1 cellular context compared by ENCODE assay signal in the genomic region with DNA sequence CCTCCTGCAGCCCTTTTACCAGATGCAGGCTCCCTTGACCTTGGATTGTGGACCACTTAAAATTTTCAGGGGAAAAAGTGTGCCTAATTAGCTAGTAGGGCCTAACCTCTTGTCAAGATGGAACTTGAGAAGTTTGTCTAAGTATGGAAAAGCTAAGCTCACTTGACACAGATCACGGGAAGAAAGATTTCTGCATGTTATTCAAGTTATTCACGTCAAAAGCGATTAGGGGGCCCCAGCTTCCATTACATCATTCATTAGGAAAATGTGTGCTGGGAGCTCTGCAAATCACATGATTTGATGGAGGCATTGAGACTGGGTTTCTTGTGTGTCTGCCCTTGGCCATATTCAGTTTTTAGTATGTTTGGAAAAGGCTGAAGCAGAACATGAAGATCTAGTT.
TF ChIP-seq lines count a peak whose summit lies in the region.

No MANE protein-coding gene starts in this region.

TF ChIP-seq in GM23338, 12 proteins besides CTCF, POLR2A, EP300 and RAD21:
- TF ChIP-seq, protein P1, sequence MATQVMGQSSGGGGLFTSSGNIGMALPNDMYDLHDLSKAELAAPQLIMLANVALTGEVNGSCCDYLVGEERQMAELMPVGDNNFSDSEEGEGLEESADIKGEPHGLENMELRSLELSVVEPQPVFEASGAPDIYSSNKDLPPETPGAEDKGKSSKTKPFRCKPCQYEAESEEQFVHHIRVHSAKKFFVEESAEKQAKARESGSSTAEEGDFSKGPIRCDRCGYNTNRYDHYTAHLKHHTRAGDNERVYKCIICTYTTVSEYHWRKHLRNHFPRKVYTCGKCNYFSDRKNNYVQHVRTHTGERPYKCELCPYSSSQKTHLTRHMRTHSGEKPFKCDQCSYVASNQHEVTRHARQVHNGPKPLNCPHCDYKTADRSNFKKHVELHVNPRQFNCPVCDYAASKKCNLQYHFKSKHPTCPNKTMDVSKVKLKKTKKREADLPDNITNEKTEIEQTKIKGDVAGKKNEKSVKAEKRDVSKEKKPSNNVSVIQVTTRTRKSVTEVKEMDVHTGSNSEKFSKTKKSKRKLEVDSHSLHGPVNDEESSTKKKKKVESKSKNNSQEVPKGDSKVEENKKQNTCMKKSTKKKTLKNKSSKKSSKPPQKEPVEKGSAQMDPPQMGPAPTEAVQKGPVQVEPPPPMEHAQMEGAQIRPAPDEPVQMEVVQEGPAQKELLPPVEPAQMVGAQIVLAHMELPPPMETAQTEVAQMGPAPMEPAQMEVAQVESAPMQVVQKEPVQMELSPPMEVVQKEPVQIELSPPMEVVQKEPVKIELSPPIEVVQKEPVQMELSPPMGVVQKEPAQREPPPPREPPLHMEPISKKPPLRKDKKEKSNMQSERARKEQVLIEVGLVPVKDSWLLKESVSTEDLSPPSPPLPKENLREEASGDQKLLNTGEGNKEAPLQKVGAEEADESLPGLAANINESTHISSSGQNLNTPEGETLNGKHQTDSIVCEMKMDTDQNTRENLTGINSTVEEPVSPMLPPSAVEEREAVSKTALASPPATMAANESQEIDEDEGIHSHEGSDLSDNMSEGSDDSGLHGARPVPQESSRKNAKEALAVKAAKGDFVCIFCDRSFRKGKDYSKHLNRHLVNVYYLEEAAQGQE (IDR thresholded peaks at IDR 0.05; ENCODE audit: unreplicated experiment): no peak
- no peak for TF ChIP-seq ZNF114 (CRISPR knock-in tag; IDR thresholded peaks at IDR 0.05)
- TF ChIP-seq CREB1 (CRISPR knock-in tag; IDR thresholded peaks at IDR 0.05; ENCODE audit: low read depth): no peak
- TF ChIP-seq EZH2 (IDR thresholded peaks at IDR 0.05; ENCODE audit: low read depth, unreplicated experiment): no peak
- no peak for TF ChIP-seq NANOG (IDR thresholded peaks at IDR 0.05; ENCODE audit: borderline replicate concordance)
- TF ChIP-seq EZH2phosphoT487 (IDR thresholded peaks at IDR 0.05; ENCODE audit: unreplicated experiment): no peak
- TF ChIP-seq, protein P2, sequence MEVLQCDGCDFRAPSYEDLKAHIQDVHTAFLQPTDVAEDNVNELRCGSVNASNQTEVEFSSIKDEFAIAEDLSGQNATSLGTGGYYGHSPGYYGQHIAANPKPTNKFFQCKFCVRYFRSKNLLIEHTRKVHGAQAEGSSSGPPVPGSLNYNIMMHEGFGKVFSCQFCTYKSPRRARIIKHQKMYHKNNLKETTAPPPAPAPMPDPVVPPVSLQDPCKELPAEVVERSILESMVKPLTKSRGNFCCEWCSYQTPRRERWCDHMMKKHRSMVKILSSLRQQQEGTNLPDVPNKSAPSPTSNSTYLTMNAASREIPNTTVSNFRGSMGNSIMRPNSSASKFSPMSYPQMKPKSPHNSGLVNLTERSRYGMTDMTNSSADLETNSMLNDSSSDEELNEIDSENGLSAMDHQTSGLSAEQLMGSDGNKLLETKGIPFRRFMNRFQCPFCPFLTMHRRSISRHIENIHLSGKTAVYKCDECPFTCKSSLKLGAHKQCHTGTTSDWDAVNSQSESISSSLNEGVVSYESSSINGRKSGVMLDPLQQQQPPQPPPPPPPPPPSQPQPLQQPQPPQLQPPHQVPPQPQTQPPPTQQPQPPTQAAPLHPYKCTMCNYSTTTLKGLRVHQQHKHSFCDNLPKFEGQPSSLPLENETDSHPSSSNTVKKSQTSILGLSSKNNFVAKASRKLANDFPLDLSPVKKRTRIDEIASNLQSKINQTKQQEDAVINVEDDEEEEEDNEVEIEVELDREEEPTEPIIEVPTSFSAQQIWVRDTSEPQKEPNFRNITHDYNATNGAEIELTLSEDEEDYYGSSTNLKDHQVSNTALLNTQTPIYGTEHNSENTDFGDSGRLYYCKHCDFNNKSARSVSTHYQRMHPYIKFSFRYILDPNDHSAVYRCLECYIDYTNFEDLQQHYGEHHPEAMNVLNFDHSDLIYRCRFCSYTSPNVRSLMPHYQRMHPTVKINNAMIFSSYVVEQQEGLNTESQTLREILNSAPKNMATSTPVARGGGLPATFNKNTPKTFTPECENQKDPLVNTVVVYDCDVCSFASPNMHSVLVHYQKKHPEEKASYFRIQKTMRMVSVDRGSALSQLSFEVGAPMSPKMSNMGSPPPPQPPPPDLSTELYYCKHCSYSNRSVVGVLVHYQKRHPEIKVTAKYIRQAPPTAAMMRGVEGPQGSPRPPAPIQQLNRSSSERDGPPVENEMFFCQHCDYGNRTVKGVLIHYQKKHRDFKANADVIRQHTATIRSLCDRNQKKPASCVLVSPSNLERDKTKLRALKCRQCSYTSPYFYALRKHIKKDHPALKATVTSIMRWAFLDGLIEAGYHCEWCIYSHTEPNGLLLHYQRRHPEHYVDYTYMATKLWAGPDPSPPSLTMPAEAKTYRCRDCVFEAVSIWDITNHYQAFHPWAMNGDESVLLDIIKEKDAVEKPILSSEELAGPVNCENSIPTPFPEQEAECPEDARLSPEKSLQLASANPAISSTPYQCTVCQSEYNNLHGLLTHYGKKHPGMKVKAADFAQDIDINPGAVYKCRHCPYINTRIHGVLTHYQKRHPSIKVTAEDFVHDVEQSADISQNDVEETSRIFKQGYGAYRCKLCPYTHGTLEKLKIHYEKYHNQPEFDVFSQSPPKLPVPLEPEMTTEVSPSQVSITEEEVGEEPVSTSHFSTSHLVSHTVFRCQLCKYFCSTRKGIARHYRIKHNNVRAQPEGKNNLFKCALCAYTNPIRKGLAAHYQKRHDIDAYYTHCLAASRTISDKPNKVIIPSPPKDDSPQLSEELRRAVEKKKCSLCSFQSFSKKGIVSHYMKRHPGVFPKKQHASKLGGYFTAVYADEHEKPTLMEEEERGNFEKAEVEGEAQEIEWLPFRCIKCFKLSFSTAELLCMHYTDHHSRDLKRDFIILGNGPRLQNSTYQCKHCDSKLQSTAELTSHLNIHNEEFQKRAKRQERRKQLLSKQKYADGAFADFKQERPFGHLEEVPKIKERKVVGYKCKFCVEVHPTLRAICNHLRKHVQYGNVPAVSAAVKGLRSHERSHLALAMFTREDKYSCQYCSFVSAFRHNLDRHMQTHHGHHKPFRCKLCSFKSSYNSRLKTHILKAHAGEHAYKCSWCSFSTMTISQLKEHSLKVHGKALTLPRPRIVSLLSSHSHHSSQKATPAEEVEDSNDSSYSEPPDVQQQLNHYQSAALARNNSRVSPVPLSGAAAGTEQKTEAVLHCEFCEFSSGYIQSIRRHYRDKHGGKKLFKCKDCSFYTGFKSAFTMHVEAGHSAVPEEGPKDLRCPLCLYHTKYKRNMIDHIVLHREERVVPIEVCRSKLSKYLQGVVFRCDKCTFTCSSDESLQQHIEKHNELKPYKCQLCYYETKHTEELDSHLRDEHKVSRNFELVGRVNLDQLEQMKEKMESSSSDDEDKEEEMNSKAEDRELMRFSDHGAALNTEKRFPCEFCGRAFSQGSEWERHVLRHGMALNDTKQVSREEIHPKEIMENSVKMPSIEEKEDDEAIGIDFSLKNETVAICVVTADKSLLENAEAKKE (CRISPR knock-in tag; IDR thresholded peaks at IDR 0.05): no peak
- TF ChIP-seq STAT1 (IDR thresholded peaks at IDR 0.05; ENCODE audit: unreplicated experiment): no peak
- TF ChIP-seq, protein P3, sequence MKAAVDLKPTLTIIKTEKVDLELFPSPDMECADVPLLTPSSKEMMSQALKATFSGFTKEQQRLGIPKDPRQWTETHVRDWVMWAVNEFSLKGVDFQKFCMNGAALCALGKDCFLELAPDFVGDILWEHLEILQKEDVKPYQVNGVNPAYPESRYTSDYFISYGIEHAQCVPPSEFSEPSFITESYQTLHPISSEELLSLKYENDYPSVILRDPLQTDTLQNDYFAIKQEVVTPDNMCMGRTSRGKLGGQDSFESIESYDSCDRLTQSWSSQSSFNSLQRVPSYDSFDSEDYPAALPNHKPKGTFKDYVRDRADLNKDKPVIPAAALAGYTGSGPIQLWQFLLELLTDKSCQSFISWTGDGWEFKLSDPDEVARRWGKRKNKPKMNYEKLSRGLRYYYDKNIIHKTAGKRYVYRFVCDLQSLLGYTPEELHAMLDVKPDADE (IDR thresholded peaks at IDR 0.05): no peak
